Comparison of ENCODE assay signal across 13 cellular contexts in the genomic region with DNA sequence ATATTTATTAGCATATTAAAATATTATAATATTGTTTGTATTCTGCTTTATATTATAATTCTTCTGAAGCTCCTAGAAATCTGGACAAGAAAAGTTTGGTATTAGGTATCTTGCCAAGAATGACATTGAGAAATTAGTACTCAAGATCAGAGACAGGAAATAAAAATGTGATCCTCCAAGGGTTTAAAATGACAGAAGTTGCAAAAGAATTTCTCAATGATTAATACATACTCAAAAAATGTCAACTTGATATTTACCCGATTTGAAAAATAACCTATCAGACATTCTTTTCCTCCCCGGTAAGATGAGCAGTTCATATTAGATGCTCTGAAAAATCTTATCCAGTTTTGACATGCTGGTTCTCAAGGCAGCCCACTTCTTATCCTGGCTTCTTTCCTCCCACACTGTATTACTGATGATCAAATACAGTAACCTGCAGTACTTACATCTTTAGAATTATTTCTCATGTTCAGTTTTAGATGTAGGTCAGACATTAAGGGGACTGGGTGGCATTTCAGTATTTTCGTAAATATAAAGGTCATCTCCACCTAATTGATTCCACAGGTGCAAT. TPM values are rescaled to one million over a fixed set of nuclear protein-coding genes. Genes with fewer than 3 reads are reported as not detected.
DNase-seq lines count a peak whose midpoint lies in the region; ATAC-seq and TF ChIP-seq lines count a peak whose summit lies in the region.
"Had no signal": no experiment of that assay in that cellular context is flagged by ENCODE, and none has a peak within 500 bp of the region (broad histone marks: within the 10 kb centered on the region; RNA-seq: fewer than 3 reads in every experiment).

No MANE protein-coding gene starts in this region.

- H3K4me1 ChIP-seq in left lung (peaks cover 0 to 24% of the 10 kb centered on the region in 2 donors), skeletal muscle satellite cell (ENCODE audit: control insufficient read depth, insufficient read depth, low read length) (peaks cover 34% of the 10 kb centered on the region)
- H3K4me1 ChIP-seq: BLaER1 had no signal

- BruUV-seq in MCF 10A (replicated peaks; lab: Mats Ljungman, UMichigan) = no TSS peak

- TF ChIP-seq CTCF in MCF 10A (IDR thresholded peaks at IDR 0.05; ENCODE audit: unreplicated experiment) = no peak
- TF ChIP-seq CTCF in left lung (IDR thresholded peaks at IDR 0.05) = no peak

- no peak overlapping the region for H3K27ac ChIP-seq in left lung
- H3K27ac ChIP-seq: BLaER1, RWPE1 had no signal

- intact Hi-C loops in MCF 10A (cut with micrococcal nuclease) (no loop called here), left lung (cut with DNase I) (no loop called here)

- no peaks in the 10 kb centered on the region for H3K36me3 Mint-ChIP-seq in MCF 10A (ENCODE audit: insufficient read depth, unreplicated experiment)
- H3K36me3 Mint-ChIP-seq: CD8-positive, alpha-beta memory T cell had no signal

- H3K4me3 Mint-ChIP-seq in MCF 10A (ENCODE audit: unreplicated experiment) = peak overlapping the region; percentile 54
- H3K4me3 Mint-ChIP-seq: CD8-positive, alpha-beta memory T cell had no signal

- no peaks in the 10 kb centered on the region for H3K9me3 Mint-ChIP-seq in MCF 10A (ENCODE audit: unreplicated experiment)

- H3K4me3 ChIP-seq in left lung (no peak overlapping the region), skeletal muscle satellite cell (ENCODE audit: low read length) (peak overlapping the region; percentile 4)
- H3K4me3 ChIP-seq: BLaER1 had no signal

- H3K36me3 ChIP-seq in left lung = no peaks in the 10 kb centered on the region
- no peaks in the 10 kb centered on the region for H3K36me3 ChIP-seq in skeletal muscle satellite cell (ENCODE audit: insufficient read depth, low read length)
- H3K36me3 ChIP-seq: BLaER1 had no signal

- DNase-seq in NCI-H226 (peak; percentile 46), MCF 10A (ENCODE audit: unreplicated experiment) (peak; percentile 24), left lung (no peak), DMS79 (lab: John Stamatoyannopoulos, UW) (no peak), NCI-H82 (lab: John Stamatoyannopoulos, UW) (no peak)
- no peak for DNase-seq in activated naive CD4-positive, alpha-beta T cell treated with anti-CD3 and anti-CD28 coated beads, Interleukin-2, amount 50 U/mL, for 16 hours
- DNase-seq: CD8-positive, alpha-beta memory T cell; NCI-H1436 treated with DMSO at 0.1 percent for 48 hours; NCI-H2081; NCI-H526 had no signal

- peaks cover 38% of the 10 kb centered on the region for H3K4me1 Mint-ChIP-seq in MCF 10A (ENCODE audit: insufficient read depth, unreplicated experiment)
- H3K4me1 Mint-ChIP-seq: CD8-positive, alpha-beta memory T cell had no signal

- POLR2A ChIA-PET in MCF 10A (lab: Yijun Ruan, JAX) = interaction anchor here (0.7 to 3.4 kb wide), 7 partner anchors 9 to 74 kb away, joined by 3 to 15 read pairs (median 3); no protein-coding TSS in a partner anchor

- H3K27me3 Mint-ChIP-seq in MCF 10A (ENCODE audit: insufficient read depth, unreplicated experiment) = no peaks in the 10 kb centered on the region

- no peak overlapping the region for H3K9ac ChIP-seq in skeletal muscle satellite cell (ENCODE audit: low read depth, low read length)
- H3K9ac ChIP-seq: BLaER1 had no signal

- H3K27ac Mint-ChIP-seq in MCF 10A (ENCODE audit: low read depth, unreplicated experiment) = peak overlapping the region; percentile 80
- H3K27ac Mint-ChIP-seq: CD8-positive, alpha-beta memory T cell had no signal

- H3K27me3 ChIP-seq in left lung (no peaks in the 10 kb centered on the region), skeletal muscle satellite cell (ENCODE audit: control insufficient read depth, insufficient read depth, low read length) (no peaks in the 10 kb centered on the region)
- H3K27me3 ChIP-seq: BLaER1 had no signal

- H3K4me2 ChIP-seq in skeletal muscle satellite cell (ENCODE audit: low read length) = peak overlapping the region; percentile 74
- H3K4me2 ChIP-seq: BLaER1 had no signal

- H3K9me3 ChIP-seq in left lung = no peaks in the 10 kb centered on the region
- H3K9me3 ChIP-seq in skeletal muscle satellite cell (replicated peaks; ENCODE audit: low read length) = no peaks in the 10 kb centered on the region
- H3K9me3 ChIP-seq: BLaER1 had no signal

- peak; percentile 24 for ATAC-seq in left lung

- CTCF ChIA-PET in MCF 10A (lab: Yijun Ruan, JAX) = interaction anchor here (0.7 kb wide), 1 partner anchor 633 kb away, joined by 3 read pairs; no protein-coding TSS in a partner anchor

RNA-seq across cellular contexts. Expression of gene CACHD1, which starts 55.3 kb away (rescaled TPM):
- 2.9 and 3.9 TPM in 2 replicates for total RNA-seq in MCF 10A (2022)
- 10 to 100 TPM; 11.3 to 17.9 TPM for total RNA-seq in left lung
- 5.2 and 5.3 TPM in 2 replicates for total RNA-seq in skeletal muscle satellite cell (2012; rRNA removed)

Comparison
In these comparisons a context has a peak if more than half of its experiments do, and no peak if none do; other contexts are left out.
1. DNase-seq: peak in NCI-H226 (single experiment) and MCF 10A (single experiment); none in left lung (0 of 2), DMS79 (single experiment), NCI-H82 (single experiment) and activated naive CD4-positive, alpha-beta T cell treated with anti-CD3 and anti-CD28 coated beads, Interleukin-2, amount 50 U/mL, for 16 hours (single experiment).